Comparison of ENCODE assay signal across 19 cellular contexts in genomic region chr7:80596933-80597517, GRCh38. TPM values are rescaled to one million over a fixed set of nuclear protein-coding genes. Genes with fewer than 3 reads are reported as not detected.
DNase-seq lines count a peak whose midpoint lies in the region; ATAC-seq and TF ChIP-seq lines count a peak whose summit lies in the region.
"Had no signal": no experiment of that assay in that cellular context is flagged by ENCODE, and none has a peak within 500 bp of the region (broad histone marks: within the 10 kb centered on the region; RNA-seq: fewer than 3 reads in every experiment).

No MANE protein-coding gene starts in this region.

- H4K20me1 ChIP-seq in MM.1S (ENCODE audit: insufficient read depth, low read length): no peaks in the 10 kb centered on the region
- H4K20me1 ChIP-seq: BLaER1 had no signal

- peaks cover 3% of the 10 kb centered on the region for H3K27me3 Mint-ChIP-seq in nephron progenitor cell (ENCODE audit: low read depth, poor library complexity)
- H3K27me3 Mint-ChIP-seq: CD8-positive, alpha-beta memory T cell had no signal

- 25 to 32% (median 26%) methylated on average over 4 of the region's 4 CpGs for WGBS in psoas muscle, 3 donors

- H3K4me1 ChIP-seq in psoas muscle: peaks cover 27% of the 10 kb centered on the region
- no peaks in the 10 kb centered on the region for H3K4me1 ChIP-seq in MM.1S (ENCODE audit: low read length)
- H3K4me1 ChIP-seq: BLaER1 had no signal

- H3K36me3 ChIP-seq in psoas muscle (ENCODE audit: insufficient read depth in 1 of 2, low read depth in 1 of 2) (no peaks in the 10 kb centered on the region), MM.1S (replicated peaks; ENCODE audit: insufficient read depth, low read length) (no peaks in the 10 kb centered on the region)
- H3K36me3 ChIP-seq: BLaER1 had no signal

- H3K9me2 ChIP-seq in MM.1S (replicated peaks; ENCODE audit: insufficient read depth, low read length): no peaks in the 10 kb centered on the region

- no peaks in the 10 kb centered on the region for H3K4me1 Mint-ChIP-seq in nephron progenitor cell
- H3K4me1 Mint-ChIP-seq: CD8-positive, alpha-beta memory T cell had no signal

- DNase-seq in Right ventricle myocardium inferior (ENCODE audit: missing footprints): no peak
- DNase-seq in cardiac septum (ENCODE audit: low spot score): no peak
- no peak for DNase-seq in Right ventricle myocardium superior
- DNase-seq in psoas muscle: no peak
- DNase-seq in activated T-cell treated with anti-CD3 and anti-CD28 coated beads for 4 hours: no peak
- no peak for DNase-seq in nephron progenitor cell
- no peak for DNase-seq in MM.1S
- DNase-seq: CD8-positive, alpha-beta memory T cell; H7; NCI-H1092; NCI-H146; NCI-H2081 treated with DMSO at 0.1 percent for 48 hours; NCI-H2227 treated with DMSO at 0.1 percent for 48 hours; NCI-H524 treated with DMSO at 0.1 percent for 48 hours had no signal

- H3K4me2 ChIP-seq in MM.1S (ENCODE audit: low read depth, low read length): no peak overlapping the region
- H3K4me2 ChIP-seq: BLaER1, KMS-11 had no signal

- H3K27ac ChIP-seq in psoas muscle (peak overlapping the region; percentile 52), MM.1S (ENCODE audit: low read length) (no peak overlapping the region)
- H3K27ac ChIP-seq: BLaER1, KMS-11 had no signal

- H3K4me3 Mint-ChIP-seq in nephron progenitor cell: no peak overlapping the region
- H3K4me3 Mint-ChIP-seq: CD8-positive, alpha-beta memory T cell had no signal

- no peaks in the 10 kb centered on the region for H3K9me3 Mint-ChIP-seq in nephron progenitor cell

- H2AFZ ChIP-seq in MM.1S (ENCODE audit: low read length): no peak overlapping the region

- no peak overlapping the region for H3K27ac Mint-ChIP-seq in nephron progenitor cell
- H3K27ac Mint-ChIP-seq: CD8-positive, alpha-beta memory T cell had no signal

- no peaks in the 10 kb centered on the region for H3K9me3 ChIP-seq in psoas muscle
- no peaks in the 10 kb centered on the region for H3K9me3 ChIP-seq in MM.1S (replicated peaks; ENCODE audit: insufficient read depth, low read length)
- H3K9me3 ChIP-seq: BLaER1 had no signal

- no peak overlapping the region for H3K9ac ChIP-seq in MM.1S (ENCODE audit: low read length)
- H3K9ac ChIP-seq: BLaER1, KMS-11 had no signal

- peak overlapping the region; percentile 19 for H3K4me3 ChIP-seq in psoas muscle
- H3K4me3 ChIP-seq in MM.1S (ENCODE audit: low read length): no peak overlapping the region
- H3K4me3 ChIP-seq: BLaER1 had no signal

- ATAC-seq in Right ventricle myocardium inferior (peak; percentile 53), Right ventricle myocardium superior (ENCODE audit: poor library complexity) (peak; percentile 37), psoas muscle (peak in 3 of 4 donors; percentile 21 to 64 (median 39)), HG02870 (IDR thresholded peaks at IDR 0.05; ENCODE audit: unreplicated experiment) (no peak)
- ATAC-seq: Panc1 had no signal

- intact Hi-C loops in Right ventricle myocardium inferior (cut with DNase I): loop anchor here (2.0 to 5.0 kb wide), 2 partner anchors 44 to 45 kb away; no protein-coding TSS in a partner anchor
- intact Hi-C loops in cardiac septum (cut with DNase I): no loop called here
- intact Hi-C loops in Right ventricle myocardium superior (cut with DNase I): no loop called here
- intact Hi-C loops in psoas muscle (cut with DNase I): no loop called here

- TF ChIP-seq CTCF in psoas muscle (IDR thresholded peaks at IDR 0.05) (no peak), nephron progenitor cell (IDR thresholded peaks at IDR 0.05) (no peak), MM.1S (IDR thresholded peaks at IDR 0.05; ENCODE audit: low read length) (no peak)

- H3F3A ChIP-seq in MM.1S (ENCODE audit: insufficient read depth, low read length): no peaks in the 10 kb centered on the region

- no peaks in the 10 kb centered on the region for H3K79me2 ChIP-seq in MM.1S (ENCODE audit: low read length)

- H3K36me3 Mint-ChIP-seq in nephron progenitor cell (ENCODE audit: low read depth): no peaks in the 10 kb centered on the region
- H3K36me3 Mint-ChIP-seq: CD8-positive, alpha-beta memory T cell had no signal

- H3K27me3 ChIP-seq in psoas muscle (ENCODE audit: insufficient read depth in 3 of 3, low read length in 2 of 3) (no peaks in the 10 kb centered on the region), MM.1S (replicated peaks; ENCODE audit: insufficient read depth, low read length) (no peaks in the 10 kb centered on the region)
- H3K27me3 ChIP-seq: BLaER1 had no signal

RNA-seq across cellular contexts. Expression of gene CD36, which starts 41.4 kb away (rescaled TPM):
- total RNA-seq in Right ventricle myocardium inferior: 1,230 TPM
- total RNA-seq in cardiac septum: 717 TPM
- 1,239 TPM for total RNA-seq in Right ventricle myocardium superior
- total RNA-seq in psoas muscle: 100 to 1,000 TPM; 149 to 662 (median 240) TPM
- polyA plus RNA-seq in psoas muscle: 100 to 1,000 TPM; 166 to 273 (median 171) TPM
- total RNA-seq: Daoy, H7 had no signal
- polyA plus RNA-seq: CD8-positive, alpha-beta memory T cell had no signal
